In the genomic region with DNA sequence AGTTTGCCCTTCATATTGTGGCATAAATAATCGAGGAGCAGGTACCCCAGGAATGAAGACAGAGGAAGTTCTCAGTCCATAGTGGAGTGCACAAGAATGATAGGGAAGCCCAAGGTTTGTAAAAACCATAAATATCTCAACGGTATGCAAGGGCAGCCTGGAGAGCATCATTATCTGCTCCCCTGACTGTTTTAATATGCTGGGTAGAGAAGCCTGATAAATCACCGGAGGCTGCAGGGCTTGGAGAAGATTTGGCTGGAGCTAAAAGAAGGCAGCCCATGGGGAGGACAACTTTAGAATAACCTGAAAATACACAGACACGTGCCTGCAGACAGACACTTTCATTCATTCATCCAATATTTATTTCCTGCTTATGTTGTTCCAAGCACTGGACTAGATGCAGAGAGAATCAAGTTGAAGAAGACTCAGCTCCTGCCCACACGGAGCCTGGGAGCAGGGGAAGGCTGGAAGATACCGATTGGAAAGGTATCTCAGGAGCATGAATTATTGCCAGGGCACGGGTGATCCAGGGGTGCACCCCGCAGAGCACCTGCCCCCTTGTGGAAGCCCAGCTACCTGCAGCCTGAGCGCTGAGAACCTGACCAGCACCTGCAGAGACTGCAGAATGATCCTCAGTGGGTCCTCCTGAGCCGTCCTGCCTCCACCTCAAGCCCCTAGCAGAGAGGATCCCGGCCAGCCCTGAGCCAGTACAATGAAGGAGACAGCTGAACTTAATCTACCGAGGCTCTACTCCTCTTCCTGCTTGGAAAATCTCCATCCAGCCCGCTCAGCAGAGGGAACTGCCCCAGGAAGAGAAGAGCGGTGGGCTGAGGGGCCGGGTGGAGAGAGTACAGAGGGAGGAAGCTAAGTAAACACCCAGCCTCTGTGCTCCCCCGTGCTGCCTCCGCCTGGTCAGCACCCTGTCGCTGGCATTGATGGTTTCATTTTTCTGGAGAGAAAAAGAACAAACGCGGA, we compare ENCODE assay signal across 8 cellular contexts.
DNase-seq lines count a peak whose midpoint lies in the region; ATAC-seq and TF ChIP-seq lines count a peak whose summit lies in the region.

No MANE protein-coding gene starts in this region.

- H3K36me3 ChIP-seq in MG63 (no peaks in the 10 kb centered on the region), right lobe of liver (no peaks in the 10 kb centered on the region)

- WGBS in right lobe of liver (ENCODE audit: insufficient coverage, low coverage, low lambda C conversion rate, missing lambda C conversion rate) = 23% methylated on average over 16 of the region's 20 CpGs

- TF ChIP-seq POLR2A in right lobe of liver (IDR thresholded peaks at IDR 0.05) = no peak

- ATAC-seq in GM18511 (IDR thresholded peaks at IDR 0.05; ENCODE audit: unreplicated experiment) = peak; percentile 59
- ATAC-seq in right lobe of liver = peak; percentile 82 to 94 (median 89)
- ATAC-seq in HG03108 (IDR thresholded peaks at IDR 0.05; ENCODE audit: unreplicated experiment) = no peak

- in situ Hi-C loops in ACHN (cut with HindIII; ENCODE audit: low pct_ligation_motif_present, low pct_unique_long_range_greater_than_20kb, low sequenced_read_pairs) (no loop called here), T47D (cut with HindIII; ENCODE audit: low pct_unique_long_range_greater_than_20kb, low sequenced_read_pairs) (no loop called here)

- TF ChIP-seq CTCF in VCaP (conservative IDR thresholded peaks at IDR 0.05) (peak; percentile 92), right lobe of liver (IDR thresholded peaks at IDR 0.05) (peak; percentile 58 to 84 (median 79))

- H3K4me3 ChIP-seq in MG63 = no peak overlapping the region
- H3K4me3 ChIP-seq in right lobe of liver = no peak overlapping the region

- H3K4me1 ChIP-seq in right lobe of liver = no peaks in the 10 kb centered on the region

- peaks cover 18% of the 10 kb centered on the region for H3K27me3 ChIP-seq in MG63
- peaks cover 0 to 6% of the 10 kb centered on the region in 2 donors for H3K27me3 ChIP-seq in right lobe of liver

- H3K9me3 ChIP-seq in MG63 = peaks cover 9% of the 10 kb centered on the region; the same call in 1 of the 2 replicates
- no peaks in the 10 kb centered on the region for H3K9me3 ChIP-seq in right lobe of liver

- no peak overlapping the region for H3K27ac ChIP-seq in VCaP
- no peak overlapping the region for H3K27ac ChIP-seq in right lobe of liver

- intact Hi-C loops in right lobe of liver (cut with DNase I) = no loop called here

- peak; percentile 34 for DNase-seq in ACHN
- peak; percentile 39 for DNase-seq in MG63
- peak; percentile 70 to 83 for DNase-seq in T47D (ENCODE audit: low read depth in 1 of 2, low spot score in 1 of 2)
- DNase-seq in right lobe of liver = peak; percentile 62 to 71 (median 66)
- peak; percentile 44 for DNase-seq in stimulated activated CD8-positive, alpha-beta memory T cell treated with anti-CD3 and anti-CD28 coated beads, Interleukin-4, amount 100 ng/mL, for 24 hours (ENCODE audit: low read depth)
